1 cellular context compared by ENCODE assay signal in the genomic region with DNA sequence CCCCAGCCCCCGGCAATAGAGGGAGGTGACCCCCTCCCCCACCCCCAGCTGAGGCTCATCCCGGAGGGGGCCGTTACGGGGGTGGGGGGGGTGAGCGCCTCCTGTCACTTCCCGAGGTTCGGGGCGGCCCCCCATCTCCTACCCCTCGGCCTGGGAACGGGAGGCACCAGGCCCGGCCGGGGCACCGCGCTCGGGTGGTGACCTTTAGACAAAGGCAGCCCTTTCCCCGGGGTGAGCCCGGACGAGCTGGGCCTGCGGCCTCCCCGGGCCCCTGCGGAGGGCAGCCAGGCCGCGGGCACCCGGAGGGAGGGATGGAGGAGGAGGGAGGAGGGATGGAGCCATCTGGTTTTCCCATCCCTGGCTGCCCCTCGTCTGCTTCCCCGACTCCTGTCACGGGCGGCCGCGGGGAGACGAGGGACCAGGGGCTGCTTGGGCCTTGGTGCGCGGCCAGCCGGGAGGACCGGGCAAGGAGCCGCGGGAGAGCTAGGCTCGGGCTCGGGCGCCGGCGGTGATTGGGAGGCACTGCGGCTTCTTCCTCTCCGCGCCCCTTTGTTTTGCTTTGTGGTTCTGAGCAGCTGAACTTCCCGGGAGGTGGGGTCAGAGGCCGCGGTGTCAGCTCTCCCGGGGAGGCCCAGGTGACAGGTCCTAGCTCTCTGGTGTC.
TF ChIP-seq lines count a peak whose summit lies in the region.

No MANE protein-coding gene starts in this region.

TF ChIP-seq in WTC11, 78 proteins besides CTCF, POLR2A, EP300 and RAD21 (continued from another document):
- TF ChIP-seq, protein P1, sequence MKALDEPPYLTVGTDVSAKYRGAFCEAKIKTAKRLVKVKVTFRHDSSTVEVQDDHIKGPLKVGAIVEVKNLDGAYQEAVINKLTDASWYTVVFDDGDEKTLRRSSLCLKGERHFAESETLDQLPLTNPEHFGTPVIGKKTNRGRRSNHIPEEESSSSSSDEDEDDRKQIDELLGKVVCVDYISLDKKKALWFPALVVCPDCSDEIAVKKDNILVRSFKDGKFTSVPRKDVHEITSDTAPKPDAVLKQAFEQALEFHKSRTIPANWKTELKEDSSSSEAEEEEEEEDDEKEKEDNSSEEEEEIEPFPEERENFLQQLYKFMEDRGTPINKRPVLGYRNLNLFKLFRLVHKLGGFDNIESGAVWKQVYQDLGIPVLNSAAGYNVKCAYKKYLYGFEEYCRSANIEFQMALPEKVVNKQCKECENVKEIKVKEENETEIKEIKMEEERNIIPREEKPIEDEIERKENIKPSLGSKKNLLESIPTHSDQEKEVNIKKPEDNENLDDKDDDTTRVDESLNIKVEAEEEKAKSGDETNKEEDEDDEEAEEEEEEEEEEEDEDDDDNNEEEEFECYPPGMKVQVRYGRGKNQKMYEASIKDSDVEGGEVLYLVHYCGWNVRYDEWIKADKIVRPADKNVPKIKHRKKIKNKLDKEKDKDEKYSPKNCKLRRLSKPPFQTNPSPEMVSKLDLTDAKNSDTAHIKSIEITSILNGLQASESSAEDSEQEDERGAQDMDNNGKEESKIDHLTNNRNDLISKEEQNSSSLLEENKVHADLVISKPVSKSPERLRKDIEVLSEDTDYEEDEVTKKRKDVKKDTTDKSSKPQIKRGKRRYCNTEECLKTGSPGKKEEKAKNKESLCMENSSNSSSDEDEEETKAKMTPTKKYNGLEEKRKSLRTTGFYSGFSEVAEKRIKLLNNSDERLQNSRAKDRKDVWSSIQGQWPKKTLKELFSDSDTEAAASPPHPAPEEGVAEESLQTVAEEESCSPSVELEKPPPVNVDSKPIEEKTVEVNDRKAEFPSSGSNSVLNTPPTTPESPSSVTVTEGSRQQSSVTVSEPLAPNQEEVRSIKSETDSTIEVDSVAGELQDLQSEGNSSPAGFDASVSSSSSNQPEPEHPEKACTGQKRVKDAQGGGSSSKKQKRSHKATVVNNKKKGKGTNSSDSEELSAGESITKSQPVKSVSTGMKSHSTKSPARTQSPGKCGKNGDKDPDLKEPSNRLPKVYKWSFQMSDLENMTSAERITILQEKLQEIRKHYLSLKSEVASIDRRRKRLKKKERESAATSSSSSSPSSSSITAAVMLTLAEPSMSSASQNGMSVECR (CRISPR knock-in tag; IDR thresholded peaks at IDR 0.05; ENCODE audit: borderline replicate concordance) = peak; percentile 44; the same call in 1 of the 2 replicates
